1 cellular context compared by ENCODE assay signal in genomic region chr15:66387176-66388056, GRCh38.
TF ChIP-seq lines count a peak whose summit lies in the region.

No MANE protein-coding gene starts in this region.

TF ChIP-seq in K562, 482 proteins besides CTCF, POLR2A, EP300 and RAD21 (continued from another document and continues in another):
- TF ChIP-seq ZNF280A (IDR thresholded peaks at IDR 0.05; ENCODE audit: low read depth, partially characterized antibody) (no peak), SMC3 (conservative IDR thresholded peaks at IDR 0.05; ENCODE audit: insufficient read depth, low read depth, low read length) (no peak), GABPB1 (CRISPR knock-in tag; IDR thresholded peaks at IDR 0.05) (no peak), GTF3C2 (IDR thresholded peaks at IDR 0.05; ENCODE audit: borderline replicate concordance, extremely low read depth, insufficient read length) (no peak), RBM14 (IDR thresholded peaks at IDR 0.05; ENCODE audit: borderline replicate concordance, insufficient read depth, low read depth, low read length) (no peak), UBTF (IDR thresholded peaks at IDR 0.05; ENCODE audit: borderline replicate concordance in 1 of 2, low read depth in 2 of 2, low read length in 2 of 2) (peak in 1 of 2 experiments; percentile 54; a peak in 1 of 4 replicates), MITF (IDR thresholded peaks at IDR 0.05) (no peak), SOX6 (IDR thresholded peaks at IDR 0.05) (no peak), PTBP1 (IDR thresholded peaks at IDR 0.05; ENCODE audit: low read depth, low read length) (no peak), SMARCA4 (IDR thresholded peaks at IDR 0.05) (no peak), ELK1 (CRISPR knock-in tag; IDR thresholded peaks at IDR 0.05) (no peak), NFYB (IDR thresholded peaks at IDR 0.05; ENCODE audit: extremely low read depth, insufficient read length) (no peak), PRMT5 (CRISPR knock-in tag; IDR thresholded peaks at IDR 0.05) (no peak), ZFP36 (IDR thresholded peaks at IDR 0.05; ENCODE audit: low read depth, low read length, partially characterized antibody) (no peak), POLR2H (tag; IDR thresholded peaks at IDR 0.05; ENCODE audit: low read depth) (no peak), ZNF174 (CRISPR knock-in tag; IDR thresholded peaks at IDR 0.05) (no peak), MED1 (CRISPR knock-in tag; IDR thresholded peaks at IDR 0.05; ENCODE audit: borderline replicate concordance) (no peak), ZNF609 (CRISPR knock-in tag; IDR thresholded peaks at IDR 0.05; ENCODE audit: borderline replicate concordance) (no peak; the same call in 1 of the 2 replicates), U2AF2 (optimal IDR thresholded peaks at IDR 0.05; ENCODE audit: low read depth, low read length) (no peak), ZBTB2 (IDR thresholded peaks at IDR 0.05) (no peak), RFX5 (IDR thresholded peaks at IDR 0.05; ENCODE audit: low read depth, low read length) (no peak), IRF1 (CRISPR knock-in tag; IDR thresholded peaks at IDR 0.05; ENCODE audit: borderline replicate concordance) (no peak), SMAD2 (IDR thresholded peaks at IDR 0.05; ENCODE audit: low read depth, low read length) (no peak), FOSL1 (tag; conservative IDR thresholded peaks at IDR 0.05) (peak; percentile 65), HDAC1 (IDR thresholded peaks at IDR 0.05) (peak in 1 of 2 experiments; percentile 16; a peak in 1 of 4 replicates), HDAC3 (IDR thresholded peaks at IDR 0.05; ENCODE audit: borderline replicate concordance, partially characterized antibody) (no peak), E2F1 (CRISPR knock-in tag; IDR thresholded peaks at IDR 0.05) (0 out of 2 replicates have a peak, but pooled peaks have one; percentile 34), RBM17 (IDR thresholded peaks at IDR 0.05; ENCODE audit: borderline replicate concordance, low read depth, low read length) (no peak), SIN3B (IDR thresholded peaks at IDR 0.05; ENCODE audit: low read depth) (no peak), MBD2 (IDR thresholded peaks at IDR 0.05; ENCODE audit: borderline replicate concordance, low read depth) (no peak), MYNN (IDR thresholded peaks at IDR 0.05) (no peak), MYNN (CRISPR knock-in tag; IDR thresholded peaks at IDR 0.05) (no peak), ZNF282 (CRISPR knock-in tag; IDR thresholded peaks at IDR 0.05) (no peak), KDM2B (CRISPR knock-in tag; IDR thresholded peaks at IDR 0.05) (no peak), ZFX (CRISPR knock-in tag; IDR thresholded peaks at IDR 0.05) (peak; percentile 9), ZNF75A (CRISPR knock-in tag; IDR thresholded peaks at IDR 0.05) (no peak), HEY1 (CRISPR knock-in tag; IDR thresholded peaks at IDR 0.05; ENCODE audit: borderline replicate concordance) (no peak), COPS2 (conservative IDR thresholded peaks at IDR 0.05) (no peak), MTA3 (IDR thresholded peaks at IDR 0.05; ENCODE audit: borderline replicate concordance) (no peak), CBX5 (IDR thresholded peaks at IDR 0.05; ENCODE audit: borderline replicate concordance, low read depth) (no peak), TARDBP (IDR thresholded peaks at IDR 0.05) (no peak), PCBP1 (IDR thresholded peaks at IDR 0.05; ENCODE audit: low read depth, low read length, poor library complexity, severe bottlenecking) (no peak), ESRRA (IDR thresholded peaks at IDR 0.05; ENCODE audit: borderline replicate concordance, low read depth) (no peak), ZEB2 (IDR thresholded peaks at IDR 0.05) (peak; percentile 46; the same call in 1 of the 2 replicates), HDAC6 (IDR thresholded peaks at IDR 0.05; ENCODE audit: low read depth, low read length) (no peak), KAT8 (IDR thresholded peaks at IDR 0.05; ENCODE audit: low read depth) (no peak), DACH1 (IDR thresholded peaks at IDR 0.05; ENCODE audit: partially characterized antibody) (no peak), KLF6 (CRISPR knock-in tag; IDR thresholded peaks at IDR 0.05; ENCODE audit: borderline replicate concordance) (no peak), ZBED1 (IDR thresholded peaks at IDR 0.05) (no peak), SNAPC5 (CRISPR knock-in tag; IDR thresholded peaks at IDR 0.05) (no peak), NBN (IDR thresholded peaks at IDR 0.05; ENCODE audit: low read depth) (0 out of 2 replicates have a peak, but pooled peaks have one; percentile 22), ZBTB1 (CRISPR knock-in tag; IDR thresholded peaks at IDR 0.05; ENCODE audit: borderline replicate concordance, low read depth) (no peak), NEUROD1 (IDR thresholded peaks at IDR 0.05; ENCODE audit: borderline replicate concordance, low read depth, low read length, partially characterized antibody) (no peak), NR1H2 (CRISPR knock-in tag; IDR thresholded peaks at IDR 0.05) (no peak)
